Comparison of ENCODE assay signal across 9 cellular contexts in genomic region chr17:58200024-58200633, GRCh38. TPM values are rescaled to one million over a fixed set of nuclear protein-coding genes. Genes with fewer than 3 reads are reported as not detected.
DNase-seq lines count a peak whose midpoint lies in the region; ATAC-seq and TF ChIP-seq lines count a peak whose summit lies in the region.
"Had no signal": no experiment of that assay in that cellular context is flagged by ENCODE, and none has a peak within 500 bp of the region (broad histone marks: within the 10 kb centered on the region; RNA-seq: fewer than 3 reads in every experiment).

No MANE protein-coding gene starts in this region.

- peak in 1 of 4 experiments; percentile 26 for TF ChIP-seq CTCF in sigmoid colon (IDR thresholded peaks at IDR 0.05)

- H3K27me3 ChIP-seq in HAP-1 (ENCODE audit: low read depth) = peaks cover 4% of the 10 kb centered on the region
- peaks cover 0 to 16% (median 0%) of the 10 kb centered on the region in 3 donors for H3K27me3 ChIP-seq in sigmoid colon
- H3K27me3 ChIP-seq: uterus had no signal

- no peaks in the 10 kb centered on the region for H3K9me3 ChIP-seq in HAP-1
- no peaks in the 10 kb centered on the region for H3K9me3 ChIP-seq in sigmoid colon
- H3K9me3 ChIP-seq: uterus had no signal

- H3K4me1 ChIP-seq in HAP-1 = no peaks in the 10 kb centered on the region
- no peaks in the 10 kb centered on the region for H3K4me1 ChIP-seq in sigmoid colon
- H3K4me1 ChIP-seq: uterus had no signal

- in situ Hi-C loops in HAP-1 (cut with MboI; ENCODE audit: low sequenced_read_pairs) = no loop called here

- no peak for TF ChIP-seq POLR2A in sigmoid colon (IDR thresholded peaks at IDR 0.05)

- ATAC-seq in HG02973 (IDR thresholded peaks at IDR 0.05; ENCODE audit: unreplicated experiment) = no peak
- ATAC-seq in GM19328 (IDR thresholded peaks at IDR 0.05; ENCODE audit: unreplicated experiment) = no peak

- H3K36me3 ChIP-seq in HAP-1 (replicated peaks) = no peaks in the 10 kb centered on the region
- H3K36me3 ChIP-seq in sigmoid colon = no peaks in the 10 kb centered on the region
- H3K36me3 ChIP-seq: uterus had no signal

- intact Hi-C loops in sigmoid colon (cut with DNase I) = no loop called here

- H3K27ac ChIP-seq in sigmoid colon = no peak overlapping the region
- H3K27ac ChIP-seq: uterus had no signal

- H3K4me3 ChIP-seq in HAP-1 = no peak overlapping the region
- no peak overlapping the region for H3K4me3 ChIP-seq in sigmoid colon
- H3K4me3 ChIP-seq: uterus had no signal

- 43 to 47% methylated on average over 14 of the region's 14 CpGs for WGBS in sigmoid colon, 2 donors

- DNase-seq in CMK (ENCODE audit: low read depth) (peak; percentile 21), HAP-1 (ENCODE audit: low spot score in 2 of 2) (peak; percentile 49 to 79), NOMO-1 treated with DMSO at 0.1 percent for 48 hours (lab: John Stamatoyannopoulos, UW; ENCODE audit: unreplicated experiment) (peak; percentile 57), fibroblast of peridontal ligament (ENCODE audit: extremely low read depth) (peak; percentile 25), sigmoid colon (peak; percentile 66)
- peak; percentile 84 for DNase-seq in activated CD8-positive, alpha-beta memory T cell treated with anti-CD3 and anti-CD28 coated beads, Interleukin-2, amount 50 U/mL, for 48 hours

- no peak for TF ChIP-seq EP300 in sigmoid colon (IDR thresholded peaks at IDR 0.05)

RNA-seq across cellular contexts. Expression of gene EPX, which starts 7.6 kb away (rescaled TPM):
- not detected for total RNA-seq in sigmoid colon
- polyA plus RNA-seq in sigmoid colon = under 1 TPM in 1 of 3 donors, not detected in 2; 0.03 TPM
- total RNA-seq: uterus had no signal

RNA-seq across cellular contexts. Expression of gene MKS1, which starts 18.9 kb away (rescaled TPM):
- 10 to 100 TPM in 1 of 4 donors, 1 to 10 TPM in 3; 6.1 to 11.0 (median 8.4) TPM for total RNA-seq in sigmoid colon
- 1 to 10 TPM; 3.0 to 10.0 (median 6.6) TPM for polyA plus RNA-seq in sigmoid colon

RNA-seq across cellular contexts. Expression of gene OR4D2, which starts 33.3 kb away (rescaled TPM):
- not detected for total RNA-seq in sigmoid colon
- polyA plus RNA-seq in sigmoid colon = not detected
- total RNA-seq: uterus had no signal

RNA-seq across cellular contexts. Expression of gene LPO, which starts 38.3 kb away (rescaled TPM):
- not detected for total RNA-seq in sigmoid colon
- polyA plus RNA-seq in sigmoid colon = not detected
- total RNA-seq: uterus had no signal

RNA-seq across cellular contexts. Expression of gene OR4D1, which starts 51.9 kb away (rescaled TPM):
- not detected for total RNA-seq in sigmoid colon
- polyA plus RNA-seq in sigmoid colon = under 1 TPM in 1 of 3 donors, not detected in 2; 0.07 TPM
- total RNA-seq: uterus had no signal

Comparison
In these comparisons a context has a peak if more than half of its experiments do, and no peak if none do; other contexts are left out.
1. DNase-seq: peak in every context shown above with its lines; median percentile 84 in activated CD8-positive, alpha-beta memory T cell treated with anti-CD3 and anti-CD28 coated beads, Interleukin-2, amount 50 U/mL, for 48 hours; 66 in sigmoid colon; 64 in HAP-1; 57 in NOMO-1 treated with DMSO at 0.1 percent for 48 hours; 25 in fibroblast of peridontal ligament; 21 in CMK.